ENCODE assay signal across 1 cellular context in the genomic region with DNA sequence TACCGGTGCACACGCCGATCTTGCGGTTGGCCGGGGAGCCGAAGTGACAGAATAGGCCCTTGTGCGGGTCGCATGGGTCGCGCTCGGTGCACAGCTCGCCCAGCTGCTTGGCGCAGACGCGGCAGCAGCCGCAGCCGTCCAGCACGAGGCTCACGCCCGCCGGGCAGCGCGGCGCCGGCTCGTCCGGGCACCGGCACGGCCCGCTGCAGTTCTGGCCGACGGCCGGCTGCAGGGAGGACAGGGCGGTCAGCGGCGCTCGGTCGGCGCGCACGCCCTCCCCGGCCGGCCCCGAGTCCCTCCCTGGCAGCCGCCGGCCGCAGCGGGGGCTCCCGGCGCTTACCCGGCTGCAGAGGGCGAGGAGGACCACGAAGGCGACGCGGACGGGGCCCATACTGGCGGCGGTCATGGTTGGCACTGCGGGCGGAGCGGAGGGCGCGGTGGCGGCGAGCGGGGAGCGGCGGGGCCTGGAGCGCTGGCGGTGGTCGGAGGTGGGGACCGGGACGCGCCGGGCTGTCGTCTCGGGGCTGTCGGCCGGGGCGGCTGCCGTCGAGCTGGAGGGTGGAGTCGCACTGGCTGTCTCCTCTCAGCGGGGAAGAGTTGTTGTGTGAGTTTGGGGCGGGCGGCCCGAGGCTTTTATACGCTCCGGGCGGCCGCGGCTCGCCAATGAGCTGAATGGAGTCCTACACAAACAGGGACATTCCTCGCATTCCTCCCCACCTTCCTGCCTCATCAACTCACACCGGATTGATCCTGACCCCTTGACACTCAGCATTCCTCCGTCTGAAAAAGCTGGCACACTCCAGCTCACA.
TF ChIP-seq lines count a peak whose summit lies in the region.

A gene with protein sequence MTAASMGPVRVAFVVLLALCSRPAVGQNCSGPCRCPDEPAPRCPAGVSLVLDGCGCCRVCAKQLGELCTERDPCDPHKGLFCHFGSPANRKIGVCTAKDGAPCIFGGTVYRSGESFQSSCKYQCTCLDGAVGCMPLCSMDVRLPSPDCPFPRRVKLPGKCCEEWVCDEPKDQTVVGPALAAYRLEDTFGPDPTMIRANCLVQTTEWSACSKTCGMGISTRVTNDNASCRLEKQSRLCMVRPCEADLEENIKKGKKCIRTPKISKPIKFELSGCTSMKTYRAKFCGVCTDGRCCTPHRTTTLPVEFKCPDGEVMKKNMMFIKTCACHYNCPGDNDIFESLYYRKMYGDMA (minus strand): TSS at position 606 of the 809 bp plus-strand sequence. CDS start 200 bp downstream, at position 406.

TF ChIP-seq in HepG2, 621 proteins besides CTCF, POLR2A, EP300 and RAD21 (continued from another document and continues in another):
- TF ChIP-seq NR2F1 (CRISPR knock-in tag; IDR thresholded peaks at IDR 0.05) = peak; percentile 98 to 100
- TF ChIP-seq, protein P1, sequence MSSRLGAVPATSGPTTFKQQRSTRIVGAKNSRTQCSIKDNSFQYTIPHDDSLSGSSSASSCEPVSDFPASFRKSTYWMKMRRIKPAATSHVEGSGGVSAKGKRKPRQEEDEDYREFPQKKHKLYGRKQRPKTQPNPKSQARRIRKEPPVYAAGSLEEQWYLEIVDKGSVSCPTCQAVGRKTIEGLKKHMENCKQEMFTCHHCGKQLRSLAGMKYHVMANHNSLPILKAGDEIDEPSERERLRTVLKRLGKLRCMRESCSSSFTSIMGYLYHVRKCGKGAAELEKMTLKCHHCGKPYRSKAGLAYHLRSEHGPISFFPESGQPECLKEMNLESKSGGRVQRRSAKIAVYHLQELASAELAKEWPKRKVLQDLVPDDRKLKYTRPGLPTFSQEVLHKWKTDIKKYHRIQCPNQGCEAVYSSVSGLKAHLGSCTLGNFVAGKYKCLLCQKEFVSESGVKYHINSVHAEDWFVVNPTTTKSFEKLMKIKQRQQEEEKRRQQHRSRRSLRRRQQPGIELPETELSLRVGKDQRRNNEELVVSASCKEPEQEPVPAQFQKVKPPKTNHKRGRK (CRISPR knock-in tag; IDR thresholded peaks at IDR 0.05) = 0 out of 2 replicates have a peak, but pooled peaks have one; percentile 0
- peak; percentile 89 for TF ChIP-seq CENPT (CRISPR knock-in tag; IDR thresholded peaks at IDR 0.05; ENCODE audit: low read depth)
- peak; percentile 71; the same call in 1 of the 2 replicates for TF ChIP-seq REXO4 (CRISPR knock-in tag; IDR thresholded peaks at IDR 0.05; ENCODE audit: borderline replicate concordance)
- TF ChIP-seq ASH2L (IDR thresholded peaks at IDR 0.05; ENCODE audit: insufficient read length, low read depth, low read length) = peak; percentile 63
- TF ChIP-seq SALL2 (CRISPR knock-in tag; IDR thresholded peaks at IDR 0.05) = peak; percentile 87; the same call in 1 of the 2 replicates
- TF ChIP-seq MYNN (CRISPR knock-in tag; IDR thresholded peaks at IDR 0.05; ENCODE audit: low read depth) = no peak
- TF ChIP-seq, protein P2, sequence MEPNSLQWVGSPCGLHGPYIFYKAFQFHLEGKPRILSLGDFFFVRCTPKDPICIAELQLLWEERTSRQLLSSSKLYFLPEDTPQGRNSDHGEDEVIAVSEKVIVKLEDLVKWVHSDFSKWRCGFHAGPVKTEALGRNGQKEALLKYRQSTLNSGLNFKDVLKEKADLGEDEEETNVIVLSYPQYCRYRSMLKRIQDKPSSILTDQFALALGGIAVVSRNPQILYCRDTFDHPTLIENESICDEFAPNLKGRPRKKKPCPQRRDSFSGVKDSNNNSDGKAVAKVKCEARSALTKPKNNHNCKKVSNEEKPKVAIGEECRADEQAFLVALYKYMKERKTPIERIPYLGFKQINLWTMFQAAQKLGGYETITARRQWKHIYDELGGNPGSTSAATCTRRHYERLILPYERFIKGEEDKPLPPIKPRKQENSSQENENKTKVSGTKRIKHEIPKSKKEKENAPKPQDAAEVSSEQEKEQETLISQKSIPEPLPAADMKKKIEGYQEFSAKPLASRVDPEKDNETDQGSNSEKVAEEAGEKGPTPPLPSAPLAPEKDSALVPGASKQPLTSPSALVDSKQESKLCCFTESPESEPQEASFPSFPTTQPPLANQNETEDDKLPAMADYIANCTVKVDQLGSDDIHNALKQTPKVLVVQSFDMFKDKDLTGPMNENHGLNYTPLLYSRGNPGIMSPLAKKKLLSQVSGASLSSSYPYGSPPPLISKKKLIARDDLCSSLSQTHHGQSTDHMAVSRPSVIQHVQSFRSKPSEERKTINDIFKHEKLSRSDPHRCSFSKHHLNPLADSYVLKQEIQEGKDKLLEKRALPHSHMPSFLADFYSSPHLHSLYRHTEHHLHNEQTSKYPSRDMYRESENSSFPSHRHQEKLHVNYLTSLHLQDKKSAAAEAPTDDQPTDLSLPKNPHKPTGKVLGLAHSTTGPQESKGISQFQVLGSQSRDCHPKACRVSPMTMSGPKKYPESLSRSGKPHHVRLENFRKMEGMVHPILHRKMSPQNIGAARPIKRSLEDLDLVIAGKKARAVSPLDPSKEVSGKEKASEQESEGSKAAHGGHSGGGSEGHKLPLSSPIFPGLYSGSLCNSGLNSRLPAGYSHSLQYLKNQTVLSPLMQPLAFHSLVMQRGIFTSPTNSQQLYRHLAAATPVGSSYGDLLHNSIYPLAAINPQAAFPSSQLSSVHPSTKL (CRISPR knock-in tag; IDR thresholded peaks at IDR 0.05) = peak; percentile 98
- no peak for TF ChIP-seq ZNF569 (CRISPR knock-in tag; IDR thresholded peaks at IDR 0.05; ENCODE audit: borderline replicate concordance)
- TF ChIP-seq ZNF101 (CRISPR knock-in tag; IDR thresholded peaks at IDR 0.05; ENCODE audit: borderline replicate concordance, low read depth) = peak; percentile 29
- no peak for TF ChIP-seq AKAP8 (CRISPR knock-in tag; IDR thresholded peaks at IDR 0.05)
- TF ChIP-seq GATAD2A (CRISPR knock-in tag; IDR thresholded peaks at IDR 0.05) = peak; percentile 94
- TF ChIP-seq, protein P3, sequence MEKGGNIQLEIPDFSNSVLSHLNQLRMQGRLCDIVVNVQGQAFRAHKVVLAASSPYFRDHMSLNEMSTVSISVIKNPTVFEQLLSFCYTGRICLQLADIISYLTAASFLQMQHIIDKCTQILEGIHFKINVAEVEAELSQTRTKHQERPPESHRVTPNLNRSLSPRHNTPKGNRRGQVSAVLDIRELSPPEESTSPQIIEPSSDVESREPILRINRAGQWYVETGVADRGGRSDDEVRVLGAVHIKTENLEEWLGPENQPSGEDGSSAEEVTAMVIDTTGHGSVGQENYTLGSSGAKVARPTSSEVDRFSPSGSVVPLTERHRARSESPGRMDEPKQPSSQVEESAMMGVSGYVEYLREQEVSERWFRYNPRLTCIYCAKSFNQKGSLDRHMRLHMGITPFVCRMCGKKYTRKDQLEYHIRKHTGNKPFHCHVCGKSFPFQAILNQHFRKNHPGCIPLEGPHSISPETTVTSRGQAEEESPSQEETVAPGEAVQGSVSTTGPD (CRISPR knock-in tag; IDR thresholded peaks at IDR 0.05) = no peak; the same call in 1 of the 2 replicates
- TF ChIP-seq, protein P4, sequence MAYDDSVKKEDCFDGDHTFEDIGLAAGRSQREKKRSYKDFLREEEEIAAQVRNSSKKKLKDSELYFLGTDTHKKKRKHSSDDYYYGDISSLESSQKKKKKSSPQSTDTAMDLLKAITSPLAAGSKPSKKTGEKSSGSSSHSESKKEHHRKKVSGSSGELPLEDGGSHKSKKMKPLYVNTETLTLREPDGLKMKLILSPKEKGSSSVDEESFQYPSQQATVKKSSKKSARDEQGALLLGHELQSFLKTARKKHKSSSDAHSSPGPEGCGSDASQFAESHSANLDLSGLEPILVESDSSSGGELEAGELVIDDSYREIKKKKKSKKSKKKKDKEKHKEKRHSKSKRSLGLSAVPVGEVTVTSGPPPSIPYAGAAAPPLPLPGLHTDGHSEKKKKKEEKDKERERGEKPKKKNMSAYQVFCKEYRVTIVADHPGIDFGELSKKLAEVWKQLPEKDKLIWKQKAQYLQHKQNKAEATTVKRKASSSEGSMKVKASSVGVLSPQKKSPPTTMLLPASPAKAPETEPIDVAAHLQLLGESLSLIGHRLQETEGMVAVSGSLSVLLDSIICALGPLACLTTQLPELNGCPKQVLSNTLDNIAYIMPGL (CRISPR knock-in tag; IDR thresholded peaks at IDR 0.05; ENCODE audit: borderline replicate concordance in 1 of 2, low read depth in 1 of 2) = peak in 1 of 2 experiments; percentile 85
- TF ChIP-seq, protein P5, sequence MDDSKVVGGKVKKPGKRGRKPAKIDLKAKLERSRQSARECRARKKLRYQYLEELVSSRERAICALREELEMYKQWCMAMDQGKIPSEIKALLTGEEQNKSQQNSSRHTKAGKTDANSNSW (CRISPR knock-in tag; IDR thresholded peaks at IDR 0.05; ENCODE audit: borderline replicate concordance) = no peak
- TF ChIP-seq, protein P6, sequence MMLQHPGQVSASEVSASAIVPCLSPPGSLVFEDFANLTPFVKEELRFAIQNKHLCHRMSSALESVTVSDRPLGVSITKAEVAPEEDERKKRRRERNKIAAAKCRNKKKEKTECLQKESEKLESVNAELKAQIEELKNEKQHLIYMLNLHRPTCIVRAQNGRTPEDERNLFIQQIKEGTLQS (CRISPR knock-in tag; IDR thresholded peaks at IDR 0.05) = peak; percentile 67; the same call in 1 of the 2 replicates
- peak; percentile 27 for TF ChIP-seq XRCC5 (optimal IDR thresholded peaks at IDR 0.05; ENCODE audit: low read length)
- peak; percentile 94 for TF ChIP-seq RARA (CRISPR knock-in tag; IDR thresholded peaks at IDR 0.05)
- TF ChIP-seq ELF3 (CRISPR knock-in tag; IDR thresholded peaks at IDR 0.05) = peak; percentile 82; the same call in 1 of the 2 replicates
- TF ChIP-seq ARNTL (CRISPR knock-in tag; IDR thresholded peaks at IDR 0.05) = peak; percentile 70
- TF ChIP-seq, protein P7, sequence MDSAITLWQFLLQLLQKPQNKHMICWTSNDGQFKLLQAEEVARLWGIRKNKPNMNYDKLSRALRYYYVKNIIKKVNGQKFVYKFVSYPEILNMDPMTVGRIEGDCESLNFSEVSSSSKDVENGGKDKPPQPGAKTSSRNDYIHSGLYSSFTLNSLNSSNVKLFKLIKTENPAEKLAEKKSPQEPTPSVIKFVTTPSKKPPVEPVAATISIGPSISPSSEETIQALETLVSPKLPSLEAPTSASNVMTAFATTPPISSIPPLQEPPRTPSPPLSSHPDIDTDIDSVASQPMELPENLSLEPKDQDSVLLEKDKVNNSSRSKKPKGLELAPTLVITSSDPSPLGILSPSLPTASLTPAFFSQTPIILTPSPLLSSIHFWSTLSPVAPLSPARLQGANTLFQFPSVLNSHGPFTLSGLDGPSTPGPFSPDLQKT (CRISPR knock-in tag; IDR thresholded peaks at IDR 0.05; ENCODE audit: borderline replicate concordance) = peak; percentile 91; the same call in 1 of the 2 replicates
- no peak for TF ChIP-seq NRL (CRISPR knock-in tag; IDR thresholded peaks at IDR 0.05; ENCODE audit: borderline replicate concordance)
- peak; percentile 31; the same call in 1 of the 2 replicates for TF ChIP-seq ZNF136 (CRISPR knock-in tag; IDR thresholded peaks at IDR 0.05; ENCODE audit: low read depth)
- TF ChIP-seq NPAS2 (CRISPR knock-in tag; IDR thresholded peaks at IDR 0.05; ENCODE audit: borderline replicate concordance) = no peak
- no peak; the same call in 1 of the 2 replicates for TF ChIP-seq ZNF160 (CRISPR knock-in tag; IDR thresholded peaks at IDR 0.05)
- TF ChIP-seq TBL1XR1 (IDR thresholded peaks at IDR 0.05; ENCODE audit: borderline replicate concordance, low read length, partially characterized antibody) = peak; percentile 97
- TF ChIP-seq ZNF333 (CRISPR knock-in tag; IDR thresholded peaks at IDR 0.05; ENCODE audit: borderline replicate concordance) = no peak
- no peak for TF ChIP-seq NFE2L2 (IDR thresholded peaks at IDR 0.05; ENCODE audit: low read length)
- TF ChIP-seq FOSL1 (CRISPR knock-in tag; IDR thresholded peaks at IDR 0.05; ENCODE audit: borderline replicate concordance) = no peak
- peak; percentile 73 for TF ChIP-seq NFYB (CRISPR knock-in tag; IDR thresholded peaks at IDR 0.05)
- TF ChIP-seq STAG1 (CRISPR knock-in tag; IDR thresholded peaks at IDR 0.05) = no peak
- TF ChIP-seq DR1 (CRISPR knock-in tag; IDR thresholded peaks at IDR 0.05) = peak; percentile 90
- no peak; the same call in 1 of the 2 replicates for TF ChIP-seq ZNF296 (CRISPR knock-in tag; conservative IDR thresholded peaks at IDR 0.05)
- TF ChIP-seq, protein P8, sequence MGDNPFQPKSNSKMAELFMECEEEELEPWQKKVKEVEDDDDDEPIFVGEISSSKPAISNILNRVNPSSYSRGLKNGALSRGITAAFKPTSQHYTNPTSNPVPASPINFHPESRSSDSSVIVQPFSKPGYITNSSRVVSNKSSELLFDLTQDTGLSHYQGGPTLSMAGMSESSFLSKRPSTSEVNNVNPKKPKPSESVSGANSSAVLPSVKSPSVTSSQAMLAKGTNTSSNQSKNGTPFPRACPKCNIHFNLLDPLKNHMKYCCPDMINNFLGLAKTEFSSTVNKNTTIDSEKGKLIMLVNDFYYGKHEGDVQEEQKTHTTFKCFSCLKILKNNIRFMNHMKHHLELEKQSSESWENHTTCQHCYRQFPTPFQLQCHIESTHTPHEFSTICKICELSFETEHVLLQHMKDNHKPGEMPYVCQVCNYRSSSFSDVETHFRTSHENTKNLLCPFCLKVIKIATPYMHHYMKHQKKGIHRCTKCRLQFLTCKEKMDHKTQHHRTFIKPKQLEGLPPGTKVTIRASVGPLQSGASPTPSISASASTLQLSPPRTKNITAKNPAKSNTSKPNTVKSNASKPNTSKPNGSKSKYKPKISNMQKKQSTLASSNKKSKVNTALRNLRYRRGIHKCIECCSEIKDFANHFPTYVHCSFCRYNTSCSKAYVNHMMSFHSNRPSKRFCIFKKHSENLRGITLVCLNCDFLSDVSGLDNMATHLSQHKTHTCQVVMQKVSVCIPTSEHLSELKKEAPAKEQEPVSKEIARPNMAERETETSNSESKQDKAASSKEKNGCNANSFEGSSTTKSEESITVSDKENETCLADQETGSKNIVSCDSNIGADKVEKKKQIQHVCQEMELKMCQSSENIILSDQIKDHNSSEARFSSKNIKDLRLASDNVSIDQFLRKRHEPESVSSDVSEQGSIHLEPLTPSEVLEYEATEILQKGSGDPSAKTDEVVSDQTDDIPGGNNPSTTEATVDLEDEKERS (CRISPR knock-in tag; IDR thresholded peaks at IDR 0.05) = no peak
- no peak for TF ChIP-seq SNRNP70 (IDR thresholded peaks at IDR 0.05; ENCODE audit: low read depth, low read length)
- TF ChIP-seq, protein P9, sequence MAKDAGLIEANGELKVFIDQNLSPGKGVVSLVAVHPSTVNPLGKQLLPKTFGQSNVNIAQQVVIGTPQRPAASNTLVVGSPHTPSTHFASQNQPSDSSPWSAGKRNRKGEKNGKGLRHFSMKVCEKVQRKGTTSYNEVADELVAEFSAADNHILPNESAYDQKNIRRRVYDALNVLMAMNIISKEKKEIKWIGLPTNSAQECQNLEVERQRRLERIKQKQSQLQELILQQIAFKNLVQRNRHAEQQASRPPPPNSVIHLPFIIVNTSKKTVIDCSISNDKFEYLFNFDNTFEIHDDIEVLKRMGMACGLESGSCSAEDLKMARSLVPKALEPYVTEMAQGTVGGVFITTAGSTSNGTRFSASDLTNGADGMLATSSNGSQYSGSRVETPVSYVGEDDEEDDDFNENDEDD (CRISPR knock-in tag; IDR thresholded peaks at IDR 0.05; ENCODE audit: borderline replicate concordance) = no peak
- TF ChIP-seq, protein P10, sequence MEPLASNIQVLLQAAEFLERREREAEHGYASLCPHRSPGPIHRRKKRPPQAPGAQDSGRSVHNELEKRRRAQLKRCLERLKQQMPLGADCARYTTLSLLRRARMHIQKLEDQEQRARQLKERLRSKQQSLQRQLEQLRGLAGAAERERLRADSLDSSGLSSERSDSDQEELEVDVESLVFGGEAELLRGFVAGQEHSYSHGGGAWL (CRISPR knock-in tag; IDR thresholded peaks at IDR 0.05) = peak; percentile 95
